In the genomic region with DNA sequence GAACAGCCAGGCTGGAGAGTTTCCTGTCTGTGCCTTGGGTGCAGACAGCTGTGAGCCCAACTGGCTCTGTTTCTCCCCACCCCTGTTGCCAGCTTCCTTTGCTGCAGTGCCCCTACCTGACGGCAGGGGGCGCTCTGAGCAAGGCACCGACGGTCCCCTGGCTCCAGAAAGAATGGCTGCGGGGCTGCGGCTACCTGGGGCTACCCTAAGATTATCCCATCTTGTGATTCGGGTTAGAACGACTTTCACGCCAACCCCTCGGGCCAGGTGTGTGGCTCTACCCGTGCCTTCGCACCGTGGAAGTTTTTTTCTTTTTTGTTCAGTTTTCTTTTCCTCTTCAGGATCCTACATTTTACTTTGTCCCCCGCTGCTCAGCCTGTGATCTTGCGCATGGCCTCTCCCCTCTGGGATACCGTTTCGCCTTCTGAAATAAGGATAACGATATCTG, we compare ENCODE assay signal across 8 cellular contexts. TPM values are rescaled to one million over a fixed set of nuclear protein-coding genes. Genes with fewer than 3 reads are reported as not detected.
DNase-seq lines count a peak whose midpoint lies in the region; ATAC-seq and TF ChIP-seq lines count a peak whose summit lies in the region.

No MANE protein-coding gene starts in this region.

- peak; percentile 80 for TF ChIP-seq RAD21 in Ishikawa (IDR thresholded peaks at IDR 0.05; ENCODE audit: low read depth)

- peaks cover 6% of the 10 kb centered on the region for H3K27me3 Mint-ChIP-seq in activated T-helper 17 cell treated with anti-CD3 and anti-CD28 coated beads, Interleukin-2, amount 50 U/mL, for 72 hours

- no peaks in the 10 kb centered on the region for H3K9me3 Mint-ChIP-seq in activated T-helper 17 cell treated with anti-CD3 and anti-CD28 coated beads, Interleukin-2, amount 50 U/mL, for 72 hours

- peak; percentile 92 for DNase-seq in D341Med (ENCODE audit: low spot score)
- DNase-seq in RKO (ENCODE audit: low spot score), result peak; percentile 57
- DNase-seq in foreskin fibroblast, result peak; percentile 20 to 67
- peak; percentile 58 for DNase-seq in omental fat pad (ENCODE audit: low spot score)
- peak; percentile 66 to 74 for DNase-seq in thyroid gland

- WGBS in thyroid gland, 2 donors, result 34 to 38% methylated on average over 18 of the region's 18 CpGs

- peak; percentile 82 for ATAC-seq in activated T-helper 17 cell treated with anti-CD3 and anti-CD28 coated beads, Interleukin-2, amount 50 U/mL, for 72 hours (replicated peaks)
- ATAC-seq in omental fat pad (ENCODE audit: low FRiP score) (no peak), HG02571 (IDR thresholded peaks at IDR 0.05; ENCODE audit: unreplicated experiment) (no peak)

- H3K27ac Mint-ChIP-seq in activated T-helper 17 cell treated with anti-CD3 and anti-CD28 coated beads, Interleukin-2, amount 50 U/mL, for 72 hours, result no peak overlapping the region

- no peak overlapping the region for H3K27ac ChIP-seq in thyroid gland

- H3K4me1 ChIP-seq in thyroid gland, result peaks cover 0 to 6% of the 10 kb centered on the region in 2 donors

- peak; percentile 99 for TF ChIP-seq CTCF in foreskin fibroblast (IDR thresholded peaks at IDR 0.05; ENCODE audit: low read depth, low read length)
- peak in 2 of 3 donors; percentile 24 to 43 for TF ChIP-seq CTCF in omental fat pad (IDR thresholded peaks at IDR 0.05)
- TF ChIP-seq CTCF in thyroid gland (IDR thresholded peaks at IDR 0.05), result peak; percentile 83 to 96 (median 88)

- TF ChIP-seq POLR2A in thyroid gland (IDR thresholded peaks at IDR 0.05), result no peak

- no peak overlapping the region for H3K4me3 ChIP-seq in foreskin fibroblast (ENCODE audit: low read depth in 1 of 2, low read length in 2 of 2)
- H3K4me3 ChIP-seq in thyroid gland (replicated peaks in 1 of 3), result no peak overlapping the region

- TF ChIP-seq EP300 in Ishikawa (IDR thresholded peaks at IDR 0.05; ENCODE audit: borderline replicate concordance), result no peak

- H3K4me1 Mint-ChIP-seq in activated T-helper 17 cell treated with anti-CD3 and anti-CD28 coated beads, Interleukin-2, amount 50 U/mL, for 72 hours, result peaks cover 4% of the 10 kb centered on the region

- no peaks in the 10 kb centered on the region for H3K9me3 ChIP-seq in thyroid gland

- H3K27me3 ChIP-seq in thyroid gland, result no peaks in the 10 kb centered on the region

- H3K4me3 Mint-ChIP-seq in activated T-helper 17 cell treated with anti-CD3 and anti-CD28 coated beads, Interleukin-2, amount 50 U/mL, for 72 hours, result peak overlapping the region; percentile 21

- intact Hi-C loops in thyroid gland (cut with DNase I), result no loop called here

- H3K36me3 Mint-ChIP-seq in activated T-helper 17 cell treated with anti-CD3 and anti-CD28 coated beads, Interleukin-2, amount 50 U/mL, for 72 hours (ENCODE audit: low read depth), result no peaks in the 10 kb centered on the region

- H3K36me3 ChIP-seq in thyroid gland, result peaks cover 4 to 7% of the 10 kb centered on the region in 2 donors

TF ChIP-seq in Ishikawa, 13 proteins besides CTCF, POLR2A, EP300 and RAD21:
- TF ChIP-seq FOXM1 (IDR thresholded peaks at IDR 0.05; ENCODE audit: borderline replicate concordance, low read depth) (no peak), YY1 (IDR thresholded peaks at IDR 0.05; ENCODE audit: low read depth) (peak; percentile 56)
- TF ChIP-seq, protein P1, sequence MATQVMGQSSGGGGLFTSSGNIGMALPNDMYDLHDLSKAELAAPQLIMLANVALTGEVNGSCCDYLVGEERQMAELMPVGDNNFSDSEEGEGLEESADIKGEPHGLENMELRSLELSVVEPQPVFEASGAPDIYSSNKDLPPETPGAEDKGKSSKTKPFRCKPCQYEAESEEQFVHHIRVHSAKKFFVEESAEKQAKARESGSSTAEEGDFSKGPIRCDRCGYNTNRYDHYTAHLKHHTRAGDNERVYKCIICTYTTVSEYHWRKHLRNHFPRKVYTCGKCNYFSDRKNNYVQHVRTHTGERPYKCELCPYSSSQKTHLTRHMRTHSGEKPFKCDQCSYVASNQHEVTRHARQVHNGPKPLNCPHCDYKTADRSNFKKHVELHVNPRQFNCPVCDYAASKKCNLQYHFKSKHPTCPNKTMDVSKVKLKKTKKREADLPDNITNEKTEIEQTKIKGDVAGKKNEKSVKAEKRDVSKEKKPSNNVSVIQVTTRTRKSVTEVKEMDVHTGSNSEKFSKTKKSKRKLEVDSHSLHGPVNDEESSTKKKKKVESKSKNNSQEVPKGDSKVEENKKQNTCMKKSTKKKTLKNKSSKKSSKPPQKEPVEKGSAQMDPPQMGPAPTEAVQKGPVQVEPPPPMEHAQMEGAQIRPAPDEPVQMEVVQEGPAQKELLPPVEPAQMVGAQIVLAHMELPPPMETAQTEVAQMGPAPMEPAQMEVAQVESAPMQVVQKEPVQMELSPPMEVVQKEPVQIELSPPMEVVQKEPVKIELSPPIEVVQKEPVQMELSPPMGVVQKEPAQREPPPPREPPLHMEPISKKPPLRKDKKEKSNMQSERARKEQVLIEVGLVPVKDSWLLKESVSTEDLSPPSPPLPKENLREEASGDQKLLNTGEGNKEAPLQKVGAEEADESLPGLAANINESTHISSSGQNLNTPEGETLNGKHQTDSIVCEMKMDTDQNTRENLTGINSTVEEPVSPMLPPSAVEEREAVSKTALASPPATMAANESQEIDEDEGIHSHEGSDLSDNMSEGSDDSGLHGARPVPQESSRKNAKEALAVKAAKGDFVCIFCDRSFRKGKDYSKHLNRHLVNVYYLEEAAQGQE (IDR thresholded peaks at IDR 0.05; ENCODE audit: low read depth), result no peak

RNA-seq across cellular contexts. Expression of a gene that starts 33.4 kb away (rescaled TPM):
- 10 to 100 TPM; 15.3 to 20.6 TPM for total RNA-seq in activated T-helper 17 cell treated with anti-CD3 and anti-CD28 coated beads, Interleukin-2, amount 50 U/mL, for 72 hours
- 10 to 100 TPM; 30.8 to 40.5 (median 32.3) TPM for total RNA-seq in omental fat pad
- total RNA-seq in thyroid gland, result 10 to 100 TPM; 25.5 to 33.3 (median 29.9) TPM

RNA-seq across cellular contexts. Expression of a gene that starts 48.4 kb away (rescaled TPM):
- total RNA-seq in activated T-helper 17 cell treated with anti-CD3 and anti-CD28 coated beads, Interleukin-2, amount 50 U/mL, for 72 hours, result 1 to 10 TPM in 1 of 2 donors, under 1 TPM in 1; 0.26 to 1.0 TPM
- 10 to 100 TPM; 27.4 to 55.5 (median 46.0) TPM for total RNA-seq in omental fat pad
- total RNA-seq in thyroid gland, result 10 to 100 TPM; 15.4 to 75.2 (median 42.3) TPM

Comparison
In these comparisons a context has a peak if more than half of its experiments do, and no peak if none do; other contexts are left out.
1. CTCF ChIP-seq: peak in every context shown above with its lines; median percentile 99 in foreskin fibroblast; 88 in thyroid gland; 34 in omental fat pad.
2. RNA of a gene that starts 48.4 kb away (total RNA-seq): 27.4 to 55.5 TPM in omental fat pad and 15.4 to 75.2 TPM in thyroid gland; 0.26 to 1.0 TPM in activated T-helper 17 cell treated with anti-CD3 and anti-CD28 coated beads, Interleukin-2, amount 50 U/mL, for 72 hours; every median in the first group is over 4 times any median in the second.
3. Peak in every context shown above with its lines, with median percentiles within 50 percentile points of each other: DNase-seq.